ENCODE assay signal across 10 cellular contexts in genomic region chr7:6232534-6232933, GRCh38. TPM values are rescaled to one million over a fixed set of nuclear protein-coding genes. Genes with fewer than 3 reads are reported as not detected.
DNase-seq lines count a peak whose midpoint lies in the region; ATAC-seq and TF ChIP-seq lines count a peak whose summit lies in the region.
"Had no signal": no experiment of that assay in that cellular context is flagged by ENCODE, and none has a peak within 500 bp of the region (broad histone marks: within the 10 kb centered on the region; RNA-seq: fewer than 3 reads in every experiment).

No MANE protein-coding gene starts in this region.

- intact Hi-C loops in heart right ventricle (cut with DNase I), result loop anchor here in 2 of 10 donors (5.0 kb wide), 2 partner anchors 35 to 40 kb away; partner anchors contain the start of gene CYTH3 (in 1 of the 2)

- H3K27me3 ChIP-seq in heart right ventricle, result no peaks in the 10 kb centered on the region
- H3K27me3 ChIP-seq in skeletal muscle satellite cell (ENCODE audit: control insufficient read depth, insufficient read depth, low read length), result no peaks in the 10 kb centered on the region

- no peaks in the 10 kb centered on the region for H3K9me3 ChIP-seq in heart right ventricle
- H3K9me3 ChIP-seq in skeletal muscle satellite cell (replicated peaks; ENCODE audit: low read length), result no peaks in the 10 kb centered on the region

- H3K36me3 ChIP-seq in heart right ventricle (no peaks in the 10 kb centered on the region), skeletal muscle satellite cell (ENCODE audit: insufficient read depth, low read length) (no peaks in the 10 kb centered on the region)

- peak; percentile 44 for ATAC-seq in GM19463 (IDR thresholded peaks at IDR 0.05; ENCODE audit: unreplicated experiment)
- ATAC-seq in heart right ventricle, result peak in 7 of 8 donors; percentile 50 to 74 (median 64)
- no peak for ATAC-seq in HG02852 (IDR thresholded peaks at IDR 0.05; ENCODE audit: unreplicated experiment)

- H3K4me3 ChIP-seq in heart right ventricle (peak overlapping the region in 5 of 10 donors; percentile 3 to 24 (median 19)), skeletal muscle satellite cell (ENCODE audit: low read length) (peak overlapping the region; percentile 33)

- TF ChIP-seq CTCF in heart right ventricle (IDR thresholded peaks at IDR 0.05), result no peak

- peaks cover 17 to 100% (median 56%) of the 10 kb centered on the region in 9 donors for H3K4me1 ChIP-seq in heart right ventricle
- peaks cover 46% of the 10 kb centered on the region for H3K4me1 ChIP-seq in skeletal muscle satellite cell (ENCODE audit: control insufficient read depth, insufficient read depth, low read length)

- peak; percentile 75 for DNase-seq in SW480 (ENCODE audit: low spot score)
- DNase-seq in heart right ventricle, result peak; percentile 49 to 66
- DNase-seq in NCI-H2227 treated with DMSO at 0.1 percent for 48 hours (lab: John Stamatoyannopoulos, UW), result no peak
- no peak for DNase-seq in activated naive CD4-positive, alpha-beta T cell treated with Interleukin-2 at 50 U/mL for 16 hours
- DNase-seq in central memory CD4-positive, alpha-beta T cell, result no peak
- DNase-seq: activated CD4-positive, alpha-beta T cell treated with anti-CD3 and anti-CD28 coated beads, Interleukin-2, amount 50 U/mL, for 48 hours; endodermal cell had no signal

- 46 to 64% methylated on average over 8 of the region's 8 CpGs for WGBS in heart right ventricle, 2 donors

- H3K27ac ChIP-seq in heart right ventricle, result peak overlapping the region in 9 of 10 donors; percentile 31 to 77 (median 47)

- H3K4me2 ChIP-seq in skeletal muscle satellite cell (ENCODE audit: low read length), result peak overlapping the region; percentile 67

- no peak overlapping the region for H3K9ac ChIP-seq in skeletal muscle satellite cell (ENCODE audit: low read depth, low read length)

RNA-seq across cellular contexts. Expression of gene CYTH3, which starts 39.9 kb away (rescaled TPM):
- total RNA-seq in heart right ventricle, result 10 to 100 TPM; 16.2 to 27.9 (median 23.2) TPM
- polyA plus RNA-seq in heart right ventricle, result 10 to 100 TPM; 15.9 to 17.0 TPM
- total RNA-seq in skeletal muscle satellite cell (2012; rRNA removed), result 26.4 and 28.6 TPM in 2 replicates

Comparison
In these comparisons a context has a peak if more than half of its experiments do, and no peak if none do; other contexts are left out.
1. DNase-seq: peak in SW480 (single experiment) and heart right ventricle (2 of 2); none in NCI-H2227 treated with DMSO at 0.1 percent for 48 hours (single experiment), activated naive CD4-positive, alpha-beta T cell treated with Interleukin-2 at 50 U/mL for 16 hours (single experiment) and central memory CD4-positive, alpha-beta T cell (single experiment).